In the genomic region with DNA sequence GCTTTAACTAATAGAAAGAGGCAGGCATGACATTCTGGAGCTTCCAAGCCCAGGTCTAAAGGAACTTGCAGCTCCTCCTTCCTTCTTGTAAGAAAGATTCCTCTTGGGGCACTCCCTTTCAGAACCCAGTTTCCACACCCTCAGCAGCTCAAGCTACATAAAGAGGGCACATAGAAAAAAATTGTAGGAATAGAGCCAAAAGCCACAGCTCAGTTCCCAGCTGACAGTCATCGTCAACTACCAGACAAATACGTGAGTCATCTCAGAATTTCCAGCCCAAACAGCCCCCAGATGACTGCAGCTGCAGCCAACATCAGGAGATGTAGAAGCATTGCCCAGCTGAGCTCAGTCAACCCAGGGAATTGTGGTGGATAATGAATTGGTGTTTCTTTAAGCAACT, we compare ENCODE assay signal across 9 cellular contexts.
A peak's percentile ranks its signal among the peaks of the same experiment; 100 is the strongest.
DNase-seq lines count a peak whose midpoint lies in the region; ATAC-seq and TF ChIP-seq lines count a peak whose summit lies in the region.
"Had no signal": no experiment of that assay in that cellular context is flagged by ENCODE, and none has a peak within 500 bp of the region (broad histone marks: within the 10 kb centered on the region; RNA-seq: fewer than 3 reads in every experiment).

No MANE protein-coding gene starts in this region.

- H3K4me3 ChIP-seq in BJ (ENCODE audit: low read depth, low read length), result no peak overlapping the region
- H3K4me3 ChIP-seq: HAP-1 had no signal

- H3K4me1 Mint-ChIP-seq in T-cell, result peaks cover 29 to 34% (median 29%) of the 10 kb centered on the region in 3 donors

- CTCF ChIA-PET in BJ (lab: Yijun Ruan, JAX), result no interaction called here
- CTCF ChIA-PET in T-cell (lab: Charles Lee), result interaction anchor here in 1 of 2 donors (0.6 kb wide), 1 partner anchor 15 kb away, joined by 3 read pairs; no protein-coding TSS in a partner anchor

- no peaks in the 10 kb centered on the region for H3K27me3 ChIP-seq in BJ (ENCODE audit: control insufficient read depth, insufficient read depth, low read length)

- POLR2A ChIA-PET in BJ (lab: Charles Lee) (no interaction called here), T-cell (lab: Charles Lee) (interaction anchor here in 1 of 2 donors (0.6 kb wide), 1 partner anchor 257 kb away, joined by 3 read pairs; no protein-coding TSS in a partner anchor)

- no peaks in the 10 kb centered on the region for H3K27me3 Mint-ChIP-seq in T-cell

- TF ChIP-seq CTCF in BJ (IDR thresholded peaks at IDR 0.05; ENCODE audit: insufficient read depth, low read depth, low read length), result no peak

- no peaks in the 10 kb centered on the region for H3K9me3 Mint-ChIP-seq in T-cell

- H3K36me3 Mint-ChIP-seq in T-cell, result no peaks in the 10 kb centered on the region

- no peaks in the 10 kb centered on the region for H3K36me3 ChIP-seq in BJ (ENCODE audit: control insufficient read depth, insufficient read depth, low read length)
- H3K36me3 ChIP-seq: HAP-1 had no signal

- DNase-seq in BJ (ENCODE audit: low read depth) (peak; percentile 91), NCI-H2029 treated with DMSO at 0.1 percent for 48 hours (lab: John Stamatoyannopoulos, UW) (peak; percentile 74), dedifferentiated amniotic fluid mesenchymal stem cell (ENCODE audit: extremely low spot score) (peak; percentile 74), lung microvascular endothelial cell (ENCODE audit: low read depth in 2 of 2) (peak; percentile 27 to 90), T-cell (no peak), NCI-H1417 treated with DMSO at 0.1 percent for 48 hours (lab: John Stamatoyannopoulos, UW) (no peak)

- H3K4me3 Mint-ChIP-seq in T-cell, result no peak overlapping the region

- ATAC-seq in T-cell (replicated peaks in 1 of 4) (no peak), GM21529 (IDR thresholded peaks at IDR 0.05; ENCODE audit: unreplicated experiment) (no peak), GM21423 (IDR thresholded peaks at IDR 0.05; ENCODE audit: unreplicated experiment) (no peak)

- no peak overlapping the region for H3K27ac Mint-ChIP-seq in T-cell

Comparison
In these comparisons a context has a peak if more than half of its experiments do, and no peak if none do; other contexts are left out.
1. DNase-seq: peak in BJ (single experiment), NCI-H2029 treated with DMSO at 0.1 percent for 48 hours (single experiment), dedifferentiated amniotic fluid mesenchymal stem cell (single experiment) and lung microvascular endothelial cell (2 of 2); none in T-cell (0 of 34) and NCI-H1417 treated with DMSO at 0.1 percent for 48 hours (single experiment).